In genomic region chr7:72971505-72971904, GRCh38 we compare ENCODE assay signal across 15 cellular contexts. TPM values are rescaled to one million over a fixed set of nuclear protein-coding genes. Genes with fewer than 3 reads are reported as not detected.
"Had no signal": no experiment of that assay in that cellular context is flagged by ENCODE, and none has a peak within 500 bp of the region (broad histone marks: within the 10 kb centered on the region; RNA-seq: fewer than 3 reads in every experiment).

No MANE protein-coding gene starts in this region.

RNA-seq across cellular contexts. Expression of gene TRIM74, which starts 2.2 kb away (rescaled TPM):
- total RNA-seq: ascending aorta had no signal

RNA-seq across cellular contexts. Expression of gene SPDYE8, which starts 58.1 kb away (rescaled TPM):
- total RNA-seq: activated CD4-positive, alpha-beta memory T cell treated with anti-CD3 and anti-CD28 coated beads, Interleukin-2, amount 10 ng/mL, durations not matched to agents 7 days and 5 days; activated CD4-positive, alpha-beta T cell treated with anti-CD3 and anti-CD28 coated beads for 36 hours; activated CD4-positive, alpha-beta T cell treated with anti-CD3 and anti-CD28 coated beads, Interleukin-2, amount 10 ng/mL, durations not matched to agents 7 days and 5 days; activated CD8-positive, alpha-beta memory T cell treated with anti-CD3 and anti-CD28 coated beads, Interleukin-2, amount 10 ng/mL, durations not matched to agents 7 days and 5 days; activated CD8-positive, alpha-beta T cell treated with anti-CD3 and anti-CD28 coated beads, Interleukin-2, amount 10 ng/mL, durations not matched to agents 7 days and 5 days; activated naive CD8-positive, alpha-beta T cell treated with anti-CD3 and anti-CD28 coated beads, Interleukin-2, amount 10 ng/mL, durations not matched to agents 7 days and 5 days; activated T-helper 2 cell treated with anti-CD3 and anti-CD28 coated beads, Interferon-gamma antibody, Interleukin-2, Interleukin-4, amounts not matched to agents 10 μg/mL and 5 μg/mL and 100 μg/mL, durations not matched to agents 14 hours and 24 hours and 36 hours; ascending aorta; bronchial epithelial cell; cardiac muscle cell; T-helper 1 cell treated with Interleukin-12 subunit alpha and Interleukin-12 subunit beta and Interleukin-4 antibody, amounts not matched to agents 30 ng/mL and 1 ng/mL, for 36 hours; T-helper 17 cell; T-helper 2 cell treated with Interferon-gamma antibody and Interleukin-4, amounts not matched to agents 100 ng/mL and 5 ng/mL, for 36 hours; WTC11 had no signal
- polyA plus RNA-seq: adipose tissue had no signal
